Comparison of ENCODE assay signal across 16 cellular contexts in genomic region chr2:67888351-67889005, GRCh38.
DNase-seq lines count a peak whose midpoint lies in the region; ATAC-seq and TF ChIP-seq lines count a peak whose summit lies in the region.
"Had no signal": no experiment of that assay in that cellular context is flagged by ENCODE, and none has a peak within 500 bp of the region (broad histone marks: within the 10 kb centered on the region; RNA-seq: fewer than 3 reads in every experiment).

No MANE protein-coding gene starts in this region.

- no peak overlapping the region for H3K14ac ChIP-seq in mesenchymal stem cell (ENCODE audit: low read length in 2 of 2)

- H2BK120ac ChIP-seq in mesenchymal stem cell (ENCODE audit: low read depth, low read length): no peak overlapping the region

- H3K27ac Mint-ChIP-seq in WTC11: no peak overlapping the region
- H3K27ac Mint-ChIP-seq: CD14-positive monocyte; CD8-positive, alpha-beta T cell had no signal

- H4K8ac ChIP-seq in mesenchymal stem cell (ENCODE audit: low read length): no peak overlapping the region

- POLR2A ChIA-PET in WTC11 (lab: Charles Lee): no interaction called here

- ATAC-seq in WTC11 (peak; percentile 52), aorta (ENCODE audit: low FRiP score) (peak; percentile 37)
- ATAC-seq: A549; CD8-positive, alpha-beta T cell; HCT116 had no signal

- no peak overlapping the region for H4K91ac ChIP-seq in mesenchymal stem cell (ENCODE audit: low read length)

- H3K4me1 Mint-ChIP-seq in WTC11: peaks cover 17% of the 10 kb centered on the region
- H3K4me1 Mint-ChIP-seq: CD14-positive monocyte had no signal

- DNase-seq in WTC11 (ENCODE audit: low spot score) (no peak), astrocyte of the hippocampus (ENCODE audit: low read depth, low spot score) (peak; percentile 47), fibroblast of the aortic adventitia (ENCODE audit: low read depth) (peak; percentile 50), aorta (peak in 1 of 2 donors; percentile 52), NCI-H345 (lab: John Stamatoyannopoulos, UW) (no peak), mesenchymal stem cell (no peak), GM19240 (ENCODE audit: insufficient read length, low spot score) (no peak)
- DNase-seq: CD8-positive, alpha-beta T cell; COR-L47; DMS153; DMS79 treated with DMSO at 0.1 percent for 48 hours; EL; GM23248 had no signal

- H3K27ac ChIP-seq in aorta (ENCODE audit: low read depth in 1 of 2, low read length in 2 of 2) (peak overlapping the region; percentile 32 to 92), mesenchymal stem cell (ENCODE audit: low read length, poor library complexity, severe bottlenecking) (no peak overlapping the region)
- H3K27ac ChIP-seq: A549, GM23248 had no signal

- H3K4me3 Mint-ChIP-seq in WTC11: no peak overlapping the region
- H3K4me3 Mint-ChIP-seq: CD14-positive monocyte; CD8-positive, alpha-beta T cell had no signal

- H2BK5ac ChIP-seq in mesenchymal stem cell (ENCODE audit: low read depth, low read length, poor library complexity, severe bottlenecking): no peak overlapping the region

- H3K4ac ChIP-seq in mesenchymal stem cell (ENCODE audit: low read depth in 1 of 2, low read length in 2 of 2): no peak overlapping the region

- no peaks in the 10 kb centered on the region for H3K9me3 Mint-ChIP-seq in WTC11
- H3K9me3 Mint-ChIP-seq: CD8-positive, alpha-beta T cell had no signal

- H3K79me1 ChIP-seq in mesenchymal stem cell (replicated peaks; ENCODE audit: low read length, poor library complexity, severe bottlenecking): no peaks in the 10 kb centered on the region

- H3K36me3 ChIP-seq in aorta (ENCODE audit: control insufficient read depth in 1 of 2, insufficient read depth in 2 of 2, low read length in 1 of 2) (no peaks in the 10 kb centered on the region), mesenchymal stem cell (ENCODE audit: control insufficient read depth in 1 of 2, insufficient read depth in 2 of 2, low read depth in 1 of 2, low read length in 2 of 2) (no peaks in the 10 kb centered on the region)

- TF ChIP-seq CTCF in WTC11 (IDR thresholded peaks at IDR 0.05): no peak
- no peak for TF ChIP-seq CTCF in fibroblast of the aortic adventitia (IDR thresholded peaks at IDR 0.05; ENCODE audit: insufficient read depth, low read length)

- H3K4me1 ChIP-seq in aorta (ENCODE audit: control insufficient read depth in 1 of 2, insufficient read depth in 2 of 2, low read length in 2 of 2) (peaks cover 2 to 7% of the 10 kb centered on the region in 2 donors), mesenchymal stem cell (ENCODE audit: control insufficient read depth, insufficient read depth, low read depth, low read length) (peaks cover 1% of the 10 kb centered on the region)
- H3K4me1 ChIP-seq: A549 had no signal

- no peak overlapping the region for H2BK12ac ChIP-seq in mesenchymal stem cell (ENCODE audit: low read length in 2 of 2)

- H3K4me2 ChIP-seq in mesenchymal stem cell (ENCODE audit: low read length, poor library complexity, severe bottlenecking): no peak overlapping the region
- H3K4me2 ChIP-seq: A549 had no signal

- no peak overlapping the region for H3K23ac ChIP-seq in mesenchymal stem cell (ENCODE audit: low read length in 2 of 2)

- H2BK15ac ChIP-seq in mesenchymal stem cell (ENCODE audit: low read depth, poor library complexity, severe bottlenecking): no peak overlapping the region

- no peak overlapping the region for H2AK5ac ChIP-seq in mesenchymal stem cell (ENCODE audit: low read length, severe bottlenecking)

- H3K9ac ChIP-seq in mesenchymal stem cell (ENCODE audit: low read length): no peak overlapping the region
- H3K9ac ChIP-seq: GM23248 had no signal

- H3K18ac ChIP-seq in mesenchymal stem cell (ENCODE audit: low read depth in 1 of 2, low read length in 2 of 2): no peak overlapping the region

- H3K36me3 Mint-ChIP-seq in WTC11: no peaks in the 10 kb centered on the region
- H3K36me3 Mint-ChIP-seq: CD14-positive monocyte; CD8-positive, alpha-beta T cell had no signal

- H3K27me3 ChIP-seq in aorta (ENCODE audit: control insufficient read depth in 1 of 2, insufficient read depth in 2 of 2, low read length in 1 of 2) (no peaks in the 10 kb centered on the region), mesenchymal stem cell (ENCODE audit: control insufficient read depth in 1 of 2, insufficient read depth in 1 of 2, low read length in 2 of 2) (no peaks in the 10 kb centered on the region)

- H2AFZ ChIP-seq in mesenchymal stem cell (ENCODE audit: low read depth, low read length): no peak overlapping the region
- H2AFZ ChIP-seq: GM23248 had no signal

- intact Hi-C loops in aorta (cut with DNase I): no loop called here

- H3K4me3 ChIP-seq in fibroblast of the aortic adventitia (ENCODE audit: low read depth, low read length) (no peak overlapping the region), aorta (ENCODE audit: low read length in 2 of 2) (no peak overlapping the region), mesenchymal stem cell (ENCODE audit: insufficient read depth in 1 of 2, low read depth in 1 of 2, low read length in 2 of 2) (no peak overlapping the region)
- H3K4me3 ChIP-seq: A549, GM23248 had no signal

- CTCF ChIA-PET in WTC11 (lab: Charles Lee): interaction anchor here (0.6 kb wide), 1 partner anchor 417 kb away, joined by 3 read pairs; no protein-coding TSS in a partner anchor

- no peaks in the 10 kb centered on the region for H3K27me3 Mint-ChIP-seq in WTC11 (ENCODE audit: low read depth)

- H3K9me3 ChIP-seq in aorta (ENCODE audit: control insufficient read depth, low read length) (no peaks in the 10 kb centered on the region), mesenchymal stem cell (ENCODE audit: control insufficient read depth, low read length) (no peaks in the 10 kb centered on the region)
- H3K9me3 ChIP-seq: A549 had no signal

TF ChIP-seq in WTC11, 78 proteins besides CTCF, POLR2A, EP300 and RAD21:
- TF ChIP-seq ZNF423 (CRISPR knock-in tag; IDR thresholded peaks at IDR 0.05) (peak; percentile 40; the same call in 1 of the 2 replicates), FOXP1 (CRISPR knock-in tag; IDR thresholded peaks at IDR 0.05; ENCODE audit: borderline replicate concordance) (no peak), ZBTB21 (CRISPR knock-in tag; IDR thresholded peaks at IDR 0.05; ENCODE audit: borderline replicate concordance) (no peak), TCF7 (CRISPR knock-in tag; IDR thresholded peaks at IDR 0.05; ENCODE audit: low read depth) (no peak), GRHL2 (CRISPR knock-in tag; IDR thresholded peaks at IDR 0.05; ENCODE audit: insufficient replicate concordance, severe bottlenecking) (no peak), ARID4B (CRISPR knock-in tag; IDR thresholded peaks at IDR 0.05; ENCODE audit: borderline replicate concordance) (no peak)

Comparison
In these comparisons a context has a peak if more than half of its experiments do, and no peak if none do; other contexts are left out.
1. DNase-seq: peak in astrocyte of the hippocampus (single experiment) and fibroblast of the aortic adventitia (single experiment); none in WTC11 (single experiment), NCI-H345 (single experiment), mesenchymal stem cell (single experiment) and GM19240 (single experiment).